16 cellular contexts compared by ENCODE assay signal in the genomic region with DNA sequence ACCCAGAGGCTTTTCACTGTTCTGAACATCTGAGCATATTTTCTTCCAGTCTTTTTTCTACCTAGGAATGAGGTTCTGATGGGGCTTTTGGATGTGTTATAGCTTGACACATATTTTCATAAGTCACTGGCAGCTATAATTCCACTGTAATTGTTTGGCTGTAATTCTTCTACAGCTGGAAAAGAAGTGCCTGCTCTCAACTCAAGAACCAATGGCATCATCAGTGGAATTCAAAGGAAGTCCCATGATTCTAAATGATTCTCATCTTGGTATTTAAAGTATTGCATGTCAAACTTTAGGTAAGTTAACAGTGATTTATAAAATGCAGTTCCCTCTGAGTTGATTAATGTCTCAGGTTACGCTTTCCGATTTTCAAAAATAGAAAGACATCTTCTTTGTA. TPM values are rescaled to one million over a fixed set of nuclear protein-coding genes. Genes with fewer than 3 reads are reported as not detected.
DNase-seq lines count a peak whose midpoint lies in the region; ATAC-seq and TF ChIP-seq lines count a peak whose summit lies in the region.
"Had no signal": no experiment of that assay in that cellular context is flagged by ENCODE, and none has a peak within 500 bp of the region (broad histone marks: within the 10 kb centered on the region; RNA-seq: fewer than 3 reads in every experiment).

No MANE protein-coding gene starts in this region.

- no peaks in the 10 kb centered on the region for H3K27me3 Mint-ChIP-seq in CD4-positive, alpha-beta T cell
- H3K27me3 Mint-ChIP-seq in activated T-helper 1 cell treated with anti-CD3 and anti-CD28 coated beads, Interleukin-12 subunit alpha, Interleukin-12 subunit beta, Interleukin-2, Interleukin-4 antibody, amounts not matched to agents 30 ng/mL and 10 ng/mL and 1 ng/mL, durations not matched to agents 14 hours and 24 hours and 36 hours (ENCODE audit: insufficient read depth): no peaks in the 10 kb centered on the region
- H3K27me3 Mint-ChIP-seq: stimulated activated naive CD8-positive, alpha-beta T cell treated with anti-CD3 and anti-CD28 coated beads, Interleukin-15, Interleukin-2, amounts not matched to agents 100 ng/mL and 50 ng/mL, for 24 hours had no signal

- H3K9me3 Mint-ChIP-seq in CD4-positive, alpha-beta T cell: no peaks in the 10 kb centered on the region
- H3K9me3 Mint-ChIP-seq in activated T-helper 1 cell treated with anti-CD3 and anti-CD28 coated beads, Interleukin-12 subunit alpha, Interleukin-12 subunit beta, Interleukin-2, Interleukin-4 antibody, amounts not matched to agents 30 ng/mL and 10 ng/mL and 1 ng/mL, durations not matched to agents 14 hours and 24 hours and 36 hours: no peaks in the 10 kb centered on the region
- H3K9me3 Mint-ChIP-seq: stimulated activated naive CD8-positive, alpha-beta T cell treated with anti-CD3 and anti-CD28 coated beads, Interleukin-15, Interleukin-2, amounts not matched to agents 100 ng/mL and 50 ng/mL, for 24 hours had no signal

- H3K4me1 Mint-ChIP-seq in CD4-positive, alpha-beta T cell (ENCODE audit: low read depth): peaks cover 59% of the 10 kb centered on the region
- peaks cover 61% of the 10 kb centered on the region for H3K4me1 Mint-ChIP-seq in activated T-helper 1 cell treated with anti-CD3 and anti-CD28 coated beads, Interleukin-12 subunit alpha, Interleukin-12 subunit beta, Interleukin-2, Interleukin-4 antibody, amounts not matched to agents 30 ng/mL and 10 ng/mL and 1 ng/mL, durations not matched to agents 14 hours and 24 hours and 36 hours (ENCODE audit: low read depth)

- TF ChIP-seq EP300 in esophagus muscularis mucosa (IDR thresholded peaks at IDR 0.05): no peak

- POLR2A ChIA-PET in CD4-positive, alpha-beta T cell (lab: Charles Lee): interaction anchor here (0.7 to 3.1 kb wide), 4 partner anchors 17 to 149 kb away, joined by 3 to 16 read pairs (median 4); partner anchors contain the start of genes ARSG, SLC16A6 and WIPI1

- H2AFZ ChIP-seq in MM.1S (ENCODE audit: low read length): no peak overlapping the region

- WGBS in esophagus muscularis mucosa: 82% methylated on average over 2 of the region's 2 CpGs

- H3K4me1 ChIP-seq in MM.1S (ENCODE audit: low read length): peaks cover 53% of the 10 kb centered on the region
- H3K4me1 ChIP-seq in esophagus muscularis mucosa: peaks cover 62 to 70% (median 63%) of the 10 kb centered on the region in 4 donors
- peaks cover 72 to 79% of the 10 kb centered on the region in 2 experiments for H3K4me1 ChIP-seq in neutrophil (ENCODE audit: control insufficient read depth in 1 of 2, insufficient read depth in 1 of 2, low read depth in 1 of 2, low read length in 1 of 2)

- H3K79me2 ChIP-seq in MM.1S (ENCODE audit: low read length): peaks cover 4% of the 10 kb centered on the region; the same call in 1 of the 2 replicates

- H3K27ac Mint-ChIP-seq in CD4-positive, alpha-beta T cell: peak overlapping the region; percentile 61
- H3K27ac Mint-ChIP-seq in activated T-helper 1 cell treated with anti-CD3 and anti-CD28 coated beads, Interleukin-12 subunit alpha, Interleukin-12 subunit beta, Interleukin-2, Interleukin-4 antibody, amounts not matched to agents 30 ng/mL and 10 ng/mL and 1 ng/mL, durations not matched to agents 14 hours and 24 hours and 36 hours: no peak overlapping the region
- H3K27ac Mint-ChIP-seq: stimulated activated naive CD8-positive, alpha-beta T cell treated with anti-CD3 and anti-CD28 coated beads, Interleukin-15, Interleukin-2, amounts not matched to agents 100 ng/mL and 50 ng/mL, for 24 hours had no signal

- H3K9me3 ChIP-seq in CD4-positive, alpha-beta T cell (ENCODE audit: control insufficient read depth, low read length): no peaks in the 10 kb centered on the region
- H3K9me3 ChIP-seq in MM.1S (replicated peaks; ENCODE audit: insufficient read depth, low read length) (no peaks in the 10 kb centered on the region), esophagus muscularis mucosa (no peaks in the 10 kb centered on the region), neutrophil (no peaks in the 10 kb centered on the region)
- H3K9me3 ChIP-seq: BE2C, ovary had no signal

- peak overlapping the region; percentile 11 for H3K4me3 Mint-ChIP-seq in CD4-positive, alpha-beta T cell
- H3K4me3 Mint-ChIP-seq in activated T-helper 1 cell treated with anti-CD3 and anti-CD28 coated beads, Interleukin-12 subunit alpha, Interleukin-12 subunit beta, Interleukin-2, Interleukin-4 antibody, amounts not matched to agents 30 ng/mL and 10 ng/mL and 1 ng/mL, durations not matched to agents 14 hours and 24 hours and 36 hours: no peak overlapping the region
- H3K4me3 Mint-ChIP-seq: stimulated activated naive CD8-positive, alpha-beta T cell treated with anti-CD3 and anti-CD28 coated beads, Interleukin-15, Interleukin-2, amounts not matched to agents 100 ng/mL and 50 ng/mL, for 24 hours had no signal

- no peak for ATAC-seq in CD4-positive, alpha-beta T cell (ENCODE audit: poor library complexity)
- ATAC-seq in GM18858 (IDR thresholded peaks at IDR 0.05; ENCODE audit: unreplicated experiment): no peak
- ATAC-seq in HG02642 (IDR thresholded peaks at IDR 0.05; ENCODE audit: poor library complexity, unreplicated experiment): no peak
- ATAC-seq: HCT116 had no signal

- intact Hi-C loops in CD4-positive, alpha-beta T cell (cut with DNase I, micrococcal nuclease): loop anchor here in 1 of 2 experiments (5.0 kb wide), 1 partner anchor 57 kb away; no protein-coding TSS in a partner anchor
- intact Hi-C loops in esophagus muscularis mucosa (cut with DNase I): no loop called here
- intact Hi-C loops in activated T-helper 1 cell treated with anti-CD3 and anti-CD28 coated beads, Interleukin-12 subunit alpha, Interleukin-12 subunit beta, Interleukin-2, Interleukin-4 antibody, amounts not matched to agents 30 ng/mL and 10 ng/mL and 1 ng/mL, durations not matched to agents 14 hours and 24 hours and 36 hours (cut with micrococcal nuclease): no loop called here

- H3K36me3 ChIP-seq in MM.1S (replicated peaks; ENCODE audit: insufficient read depth, low read length): 0 out of 2 replicates have a peak, but pooled peaks cover under 1% of the 10 kb centered on the region
- peaks cover 5 to 51% (median 23%) of the 10 kb centered on the region in 4 donors for H3K36me3 ChIP-seq in esophagus muscularis mucosa
- peaks cover 38% of the 10 kb centered on the region for H3K36me3 ChIP-seq in neutrophil
- H3K36me3 ChIP-seq: BE2C, ovary had no signal

- no peak for TF ChIP-seq CTCF in CD4-positive, alpha-beta T cell (IDR thresholded peaks at IDR 0.05)
- no peak for TF ChIP-seq CTCF in MM.1S (IDR thresholded peaks at IDR 0.05; ENCODE audit: low read length)
- TF ChIP-seq CTCF in esophagus muscularis mucosa (IDR thresholded peaks at IDR 0.05): no peak
- no peak for TF ChIP-seq CTCF in neutrophil (IDR thresholded peaks at IDR 0.05)

- CTCF ChIA-PET in CD4-positive, alpha-beta T cell (lab: Charles Lee): interaction anchor here (1.3 to 1.6 kb wide), 2 partner anchors 19 to 177 kb away, joined by 4 read pairs; no protein-coding TSS in a partner anchor

- peaks cover 47% of the 10 kb centered on the region for H3F3A ChIP-seq in MM.1S (ENCODE audit: insufficient read depth, low read length)

- no peak for TF ChIP-seq POLR2A in esophagus muscularis mucosa (IDR thresholded peaks at IDR 0.05; ENCODE audit: low read depth)

- no peaks in the 10 kb centered on the region for H4K20me1 ChIP-seq in MM.1S (ENCODE audit: insufficient read depth, low read length)

- no peak overlapping the region for H3K4me2 ChIP-seq in MM.1S (ENCODE audit: low read depth, low read length)

- H3K4me3 ChIP-seq in MM.1S (ENCODE audit: low read length) (no peak overlapping the region), esophagus muscularis mucosa (no peak overlapping the region), neutrophil (ENCODE audit: low read depth in 1 of 2, low read length in 1 of 2) (peak overlapping the region; percentile 20 to 32)
- H3K4me3 ChIP-seq: ovary, skin epidermis had no signal

- H3K27ac ChIP-seq in CD4-positive, alpha-beta T cell (ENCODE audit: low read depth, low read length): no peak overlapping the region
- H3K27ac ChIP-seq in MM.1S (ENCODE audit: low read length) (peak overlapping the region; percentile 98; the same call in 1 of the 2 replicates), esophagus muscularis mucosa (replicated peaks in 1 of 4) (peak overlapping the region in 3 of 4 donors; percentile 12 to 67 (median 22)), neutrophil (peak overlapping the region; percentile 86)
- H3K27ac ChIP-seq: ovary had no signal

- no peaks in the 10 kb centered on the region for H3K36me3 Mint-ChIP-seq in CD4-positive, alpha-beta T cell (ENCODE audit: low read depth)
- H3K36me3 Mint-ChIP-seq in activated T-helper 1 cell treated with anti-CD3 and anti-CD28 coated beads, Interleukin-12 subunit alpha, Interleukin-12 subunit beta, Interleukin-2, Interleukin-4 antibody, amounts not matched to agents 30 ng/mL and 10 ng/mL and 1 ng/mL, durations not matched to agents 14 hours and 24 hours and 36 hours (ENCODE audit: low read depth): peaks cover 19% of the 10 kb centered on the region

- no peak overlapping the region for H3K9ac ChIP-seq in MM.1S (ENCODE audit: low read length)

- no peaks in the 10 kb centered on the region for H3K9me2 ChIP-seq in MM.1S (replicated peaks; ENCODE audit: insufficient read depth, low read length)

- H3K27me3 ChIP-seq in CD4-positive, alpha-beta T cell (ENCODE audit: control insufficient read depth, insufficient read depth, low read length): no peaks in the 10 kb centered on the region
- H3K27me3 ChIP-seq in MM.1S (replicated peaks; ENCODE audit: insufficient read depth, low read length): no peaks in the 10 kb centered on the region
- no peaks in the 10 kb centered on the region for H3K27me3 ChIP-seq in esophagus muscularis mucosa
- H3K27me3 ChIP-seq in neutrophil: no peaks in the 10 kb centered on the region
- H3K27me3 ChIP-seq: BE2C, ovary had no signal

- no peak for DNase-seq in CD4-positive, alpha-beta T cell
- DNase-seq in MM.1S (no peak), esophagus muscularis mucosa (ENCODE audit: extremely low spot score) (no peak), globus pallidus (ENCODE audit: low spot score) (no peak)
- no peak for DNase-seq in activated T-helper 1 cell treated with anti-CD3 and anti-CD28 coated beads, Interleukin-12 subunit alpha, Interleukin-12 subunit beta, Interleukin-2, Interleukin-4 antibody, amounts not matched to agents 30 ng/mL and 10 ng/mL and 1 ng/mL, durations not matched to agents 14 hours and 24 hours and 36 hours (ENCODE audit: low spot score)
- DNase-seq: BE2C, DMS79 treated with DMSO at 0.1 percent for 48 hours, NCI-H1048, NCI-H2171 had no signal

RNA-seq across cellular contexts. Expression of gene WIPI1, which starts 16.8 kb away (rescaled TPM):
- total RNA-seq in CD4-positive, alpha-beta T cell: 1 to 10 TPM; 2.0 to 2.6 TPM
- total RNA-seq in esophagus muscularis mucosa: 10 to 100 TPM; 27.0 to 59.4 (median 43.5) TPM
- total RNA-seq in activated T-helper 1 cell treated with anti-CD3 and anti-CD28 coated beads, Interleukin-12 subunit alpha, Interleukin-12 subunit beta, Interleukin-2, Interleukin-4 antibody, amounts not matched to agents 30 ng/mL and 10 ng/mL and 1 ng/mL, durations not matched to agents 14 hours and 24 hours and 36 hours: 11.5 and 13.1 TPM in 2 replicates

Comparison
In these comparisons a context has a peak if more than half of its experiments do, and no peak if none do; other contexts are left out.
1. H3K4me3 ChIP-seq: peak in neutrophil (2 of 2); none in MM.1S (single experiment) and esophagus muscularis mucosa (0 of 4).